In genomic region chr3:187997946-187998561, GRCh38 we compare ENCODE assay signal across 18 cellular contexts.
DNase-seq lines count a peak whose midpoint lies in the region; ATAC-seq, FAIRE-seq and TF ChIP-seq lines count a peak whose summit lies in the region.
"Had no signal": no experiment of that assay in that cellular context is flagged by ENCODE, and none has a peak within 500 bp of the region (broad histone marks: within the 10 kb centered on the region; RNA-seq: fewer than 3 reads in every experiment).

No MANE protein-coding gene starts in this region.

- peaks cover 91% of the 10 kb centered on the region for H3K4me1 ChIP-seq in OCI-LY7 (ENCODE audit: insufficient read depth, low read length, poor library complexity, severe bottlenecking)
- peaks cover 9 to 17% of the 10 kb centered on the region in 2 donors for H3K4me1 ChIP-seq in small intestine (ENCODE audit: control insufficient read depth in 2 of 2, insufficient read depth in 1 of 2, low read depth in 1 of 2, low read length in 1 of 2)
- H3K4me1 ChIP-seq: SJSA1 had no signal

- no peak overlapping the region for H3K27ac Mint-ChIP-seq in T-helper 2 cell treated with Interferon-gamma antibody and Interleukin-4, amounts not matched to agents 5 μg/mL and 100 μg/mL, for 36 hours
- H3K27ac Mint-ChIP-seq in mesothelial cell of epicardium (no peak overlapping the region), osteocyte (ENCODE audit: unreplicated experiment) (no peak overlapping the region)

- H3K27ac ChIP-seq in OCI-LY7 (ENCODE audit: low read depth, low read length, poor library complexity, severe bottlenecking) (no peak overlapping the region), small intestine (ENCODE audit: low read depth in 1 of 2, low read length in 1 of 2) (no peak overlapping the region)
- H3K27ac ChIP-seq: C4-2B, SJSA1 had no signal

- H3K9me3 ChIP-seq in OCI-LY7 (ENCODE audit: low read length), result no peaks in the 10 kb centered on the region
- H3K9me3 ChIP-seq in small intestine (ENCODE audit: control insufficient read depth, low read depth), result no peaks in the 10 kb centered on the region
- H3K9me3 ChIP-seq: SJSA1 had no signal

- POLR2A ChIA-PET in OCI-LY7 (lab: Charles Lee), result interaction anchor here (0.6 to 8.7 kb wide), 10 partner anchors 11 to 200 kb away, joined by 3 to 122 read pairs (median 4); no protein-coding TSS in a partner anchor

- ATAC-seq in left lobe of liver, result peak; percentile 79
- ATAC-seq: K562, PC-3 had no signal

- intact Hi-C loops in OCI-LY7 (cut with micrococcal nuclease; ENCODE audit: unreplicated experiment), result no loop called here

- DNase-seq in T-helper 2 cell treated with Interferon-gamma antibody and Interleukin-4, amounts not matched to agents 5 μg/mL and 100 μg/mL, for 36 hours (ENCODE audit: low spot score), result no peak
- DNase-seq in T-helper 2 cell, result no peak
- no peak for DNase-seq in OCI-LY7 (ENCODE audit: low spot score)
- peak; percentile 78 for DNase-seq in left lobe of liver (ENCODE audit: low spot score)
- DNase-seq in small intestine, result peak; percentile 55
- DNase-seq in mesothelial cell of epicardium (ENCODE audit: low spot score in 2 of 2, unreplicated experiment in 2 of 2), result no peak
- no peak for DNase-seq in activated gamma-delta T cell treated with Interleukin-2 at 50 U/mL for 16 hours
- DNase-seq in osteocyte (ENCODE audit: extremely low spot score, unreplicated experiment), result no peak
- DNase-seq: DMS79 treated with DMSO at 0.1 percent for 48 hours, GDM1, NCI-H1092, NCI-H2227 treated with DMSO at 0.1 percent for 48 hours, NCI-H526 treated with DMSO at 0.1 percent for 48 hours, PC-3 had no signal

- H2AFZ ChIP-seq in OCI-LY7 (ENCODE audit: low read length), result peak overlapping the region; percentile 40; the same call in 1 of the 2 replicates

- no peak overlapping the region for H3K4me3 ChIP-seq in OCI-LY7 (ENCODE audit: low read depth, low read length, poor library complexity, severe bottlenecking)
- no peak overlapping the region for H3K4me3 ChIP-seq in small intestine (ENCODE audit: low read depth in 1 of 2, low read length in 2 of 2)
- H3K4me3 ChIP-seq: K562, SJSA1 had no signal

- H4K20me1 ChIP-seq in OCI-LY7 (ENCODE audit: insufficient read depth, low read length), result no peaks in the 10 kb centered on the region

- H3K36me3 Mint-ChIP-seq in T-helper 2 cell treated with Interferon-gamma antibody and Interleukin-4, amounts not matched to agents 5 μg/mL and 100 μg/mL, for 36 hours (ENCODE audit: low read depth), result peaks cover 11% of the 10 kb centered on the region
- H3K36me3 Mint-ChIP-seq in mesothelial cell of epicardium (no peaks in the 10 kb centered on the region), osteocyte (ENCODE audit: unreplicated experiment) (no peaks in the 10 kb centered on the region)

- H3K4me1 Mint-ChIP-seq in T-helper 2 cell treated with Interferon-gamma antibody and Interleukin-4, amounts not matched to agents 5 μg/mL and 100 μg/mL, for 36 hours (ENCODE audit: low read depth), result peaks cover 92% of the 10 kb centered on the region
- H3K4me1 Mint-ChIP-seq in mesothelial cell of epicardium (peaks cover 17% of the 10 kb centered on the region), osteocyte (ENCODE audit: unreplicated experiment) (peaks cover 16% of the 10 kb centered on the region)

- peaks cover 6% of the 10 kb centered on the region for H3K9me3 Mint-ChIP-seq in T-helper 2 cell treated with Interferon-gamma antibody and Interleukin-4, amounts not matched to agents 5 μg/mL and 100 μg/mL, for 36 hours
- H3K9me3 Mint-ChIP-seq in mesothelial cell of epicardium (no peaks in the 10 kb centered on the region), osteocyte (ENCODE audit: unreplicated experiment) (no peaks in the 10 kb centered on the region)

- no peaks in the 10 kb centered on the region for H3K79me2 ChIP-seq in OCI-LY7 (ENCODE audit: insufficient read depth, low read depth, low read length)

- 28 to 71% (median 41%) methylated on average over 9 of the region's 9 CpGs for WGBS in small intestine, 3 donors

- H3K27me3 ChIP-seq in small intestine (ENCODE audit: control insufficient read depth in 2 of 2, insufficient read depth in 2 of 2, low read length in 2 of 2), result no peaks in the 10 kb centered on the region
- H3K27me3 ChIP-seq: SJSA1 had no signal

- no peak for FAIRE-seq in small intestine (lab: Jason Lieb, UNC)
- FAIRE-seq: GM19239, K562 had no signal

- H3K36me3 ChIP-seq in OCI-LY7 (ENCODE audit: insufficient read depth, low read length), result no peaks in the 10 kb centered on the region
- no peaks in the 10 kb centered on the region for H3K36me3 ChIP-seq in small intestine (ENCODE audit: control insufficient read depth in 2 of 2, insufficient read depth in 2 of 2, low read length in 2 of 2)
- H3K36me3 ChIP-seq: SJSA1 had no signal

- TF ChIP-seq CTCF in OCI-LY7 (conservative IDR thresholded peaks at IDR 0.05; ENCODE audit: low read length) (no peak), mesothelial cell of epicardium (IDR thresholded peaks at IDR 0.05; ENCODE audit: unreplicated experiment) (no peak), osteocyte (IDR thresholded peaks at IDR 0.05) (no peak)

- H3K27me3 Mint-ChIP-seq in T-helper 2 cell treated with Interferon-gamma antibody and Interleukin-4, amounts not matched to agents 5 μg/mL and 100 μg/mL, for 36 hours (ENCODE audit: low read depth), result no peaks in the 10 kb centered on the region
- no peaks in the 10 kb centered on the region for H3K27me3 Mint-ChIP-seq in mesothelial cell of epicardium (ENCODE audit: low read depth)
- no peaks in the 10 kb centered on the region for H3K27me3 Mint-ChIP-seq in osteocyte (ENCODE audit: unreplicated experiment)

- CTCF ChIA-PET in OCI-LY7 (lab: Charles Lee; ENCODE audit: unreplicated experiment), result no interaction called here

- no TSS peak for BruUV-seq in OCI-LY7 (replicated peaks; lab: Mats Ljungman, UMichigan)

- peak overlapping the region; percentile 41 for H3K4me3 Mint-ChIP-seq in T-helper 2 cell treated with Interferon-gamma antibody and Interleukin-4, amounts not matched to agents 5 μg/mL and 100 μg/mL, for 36 hours
- H3K4me3 Mint-ChIP-seq in mesothelial cell of epicardium (no peak overlapping the region), osteocyte (ENCODE audit: unreplicated experiment) (no peak overlapping the region)

- H3K9me2 ChIP-seq in OCI-LY7 (ENCODE audit: insufficient read depth, low read length), result no peaks in the 10 kb centered on the region

- peak overlapping the region; percentile 83 for H3K4me2 ChIP-seq in OCI-LY7 (ENCODE audit: low read length)

Comparison
In these comparisons a context has a peak if more than half of its experiments do, and no peak if none do; other contexts are left out.
1. DNase-seq: peak in left lobe of liver (single experiment) and small intestine (single experiment); none in T-helper 2 cell treated with Interferon-gamma antibody and Interleukin-4, amounts not matched to agents 5 μg/mL and 100 μg/mL, for 36 hours (single experiment), T-helper 2 cell (0 of 5), OCI-LY7 (single experiment), mesothelial cell of epicardium (0 of 2), activated gamma-delta T cell treated with Interleukin-2 at 50 U/mL for 16 hours (single experiment) and osteocyte (single experiment).